In the genomic region with DNA sequence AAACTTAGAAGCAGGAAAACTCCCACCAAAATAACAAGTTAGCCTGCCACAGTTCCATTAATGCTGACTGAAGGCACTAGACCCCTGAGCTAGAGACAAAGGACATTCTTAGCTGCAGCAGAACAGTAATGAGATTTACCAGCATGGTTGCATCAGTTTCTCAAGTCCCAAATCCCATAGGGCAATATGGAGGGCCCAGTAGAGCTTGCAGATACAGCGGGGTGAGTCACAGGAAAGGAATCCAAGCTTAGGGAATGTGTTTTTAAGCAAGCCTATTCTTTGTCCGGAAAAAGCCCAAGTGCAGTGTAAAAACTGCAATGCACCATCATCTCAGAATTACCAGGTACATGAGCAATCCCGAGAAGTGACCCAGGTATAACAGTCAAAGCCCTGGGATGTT, we compare ENCODE assay signal across 11 cellular contexts. TPM values are rescaled to one million over a fixed set of nuclear protein-coding genes. Genes with fewer than 3 reads are reported as not detected.
A peak's percentile ranks its signal among the peaks of the same experiment; 100 is the strongest.
DNase-seq lines count a peak whose midpoint lies in the region; ATAC-seq, FAIRE-seq and TF ChIP-seq lines count a peak whose summit lies in the region.
"Had no signal": no experiment of that assay in that cellular context is flagged by ENCODE, and none has a peak within 500 bp of the region (broad histone marks: within the 10 kb centered on the region; RNA-seq: fewer than 3 reads in every experiment).

No MANE protein-coding gene starts in this region.

- H3K4me1 ChIP-seq in PC-3 (ENCODE audit: insufficient read depth, low read length) (0 out of 2 replicates have a peak, but pooled peaks cover 6% of the 10 kb centered on the region), endothelial cell of umbilical vein (ENCODE audit: control insufficient read depth, extremely low read depth, insufficient read depth, low read length) (peaks cover 9% of the 10 kb centered on the region), neuronal stem cell (ENCODE audit: control insufficient read depth in 2 of 2, insufficient read depth in 1 of 2, low read depth in 1 of 2, low read length in 2 of 2) (peaks cover 2 to 6% of the 10 kb centered on the region in 2 donors)
- H3K4me1 ChIP-seq: tibial artery had no signal

- POLR2A ChIA-PET in PC-3 (lab: Charles Lee; ENCODE audit: unreplicated experiment): no interaction called here
- POLR2A ChIA-PET in endothelial cell of umbilical vein (lab: Charles Lee): no interaction called here

- H2BK5ac ChIP-seq in neuronal stem cell (ENCODE audit: low read length): no peak overlapping the region

- H3K18ac ChIP-seq in neuronal stem cell (ENCODE audit: low read length): no peak overlapping the region

- H4K8ac ChIP-seq in neuronal stem cell (ENCODE audit: low read depth, low read length): no peak overlapping the region

- H4K20me1 ChIP-seq in PC-3 (ENCODE audit: low read length): no peaks in the 10 kb centered on the region
- no peaks in the 10 kb centered on the region for H4K20me1 ChIP-seq in endothelial cell of umbilical vein (replicated peaks; ENCODE audit: control insufficient read depth, extremely low read depth, insufficient read depth, low read length)

- H3K9me1 ChIP-seq in endothelial cell of umbilical vein (replicated peaks; ENCODE audit: control insufficient read depth, extremely low read depth, insufficient read depth, low read length): no peaks in the 10 kb centered on the region

- H3K79me2 ChIP-seq in PC-3 (ENCODE audit: low read length) (no peaks in the 10 kb centered on the region), endothelial cell of umbilical vein (ENCODE audit: control insufficient read depth, insufficient read depth, low read length) (no peaks in the 10 kb centered on the region)

- H2BK12ac ChIP-seq in neuronal stem cell (ENCODE audit: low read length): no peak overlapping the region

- H3K79me1 ChIP-seq in neuronal stem cell (ENCODE audit: low read depth, low read length): no peaks in the 10 kb centered on the region

- TF ChIP-seq CTCF in PC-3 (conservative IDR thresholded peaks at IDR 0.05; ENCODE audit: low read depth, low read length) (no peak), endothelial cell of umbilical vein (IDR thresholded peaks at IDR 0.05; ENCODE audit: extremely low read depth in 1 of 2, insufficient read depth in 1 of 2, low read depth in 1 of 2, low read length in 2 of 2) (no peak)

- dilution Hi-C loops in endothelial cell of umbilical vein (cut with MboI; ENCODE audit: extremely low pct_ligation_motif_present, low sequenced_read_pairs): no loop called here

- FAIRE-seq in endothelial cell of umbilical vein (lab: Jason Lieb, UNC): peak; percentile 84

- no peaks in the 10 kb centered on the region for H3K27me3 ChIP-seq in PC-3 (ENCODE audit: low read length)
- peaks cover 0 to 2% of the 10 kb centered on the region in 2 experiments for H3K27me3 ChIP-seq in endothelial cell of umbilical vein (ENCODE audit: control insufficient read depth in 2 of 2, insufficient read depth in 2 of 2, low read length in 2 of 2)
- no peaks in the 10 kb centered on the region for H3K27me3 ChIP-seq in neuronal stem cell (ENCODE audit: control insufficient read depth in 3 of 3, insufficient read depth in 3 of 3, low read depth in 1 of 3, low read length in 3 of 3)
- H3K27me3 ChIP-seq: tibial artery had no signal

- no peak overlapping the region for H4K91ac ChIP-seq in neuronal stem cell (ENCODE audit: low read depth, low read length, poor library complexity)

- no peak overlapping the region for H2AK5ac ChIP-seq in neuronal stem cell (ENCODE audit: low read depth, low read length)

- ATAC-seq in PC-3: peak; percentile 38; the same call in 1 of the 2 replicates
- ATAC-seq in HG02763 (IDR thresholded peaks at IDR 0.05; ENCODE audit: unreplicated experiment): no peak

- H3K27ac ChIP-seq in PC-3 (ENCODE audit: low read length) (no peak overlapping the region), endothelial cell of umbilical vein (ENCODE audit: insufficient read depth, low read depth, low read length) (no peak overlapping the region), neuronal stem cell (replicated peaks; ENCODE audit: low read length) (peak overlapping the region; percentile 67)
- H3K27ac ChIP-seq: tibial artery had no signal

- no peak overlapping the region for H2BK120ac ChIP-seq in neuronal stem cell (ENCODE audit: low read depth, low read length)

- H3K14ac ChIP-seq in neuronal stem cell (ENCODE audit: low read length): no peak overlapping the region

- H2AFZ ChIP-seq in PC-3 (ENCODE audit: low read length) (0 out of 2 replicates have a peak overlapping the region, but pooled peaks have one; percentile 44), endothelial cell of umbilical vein (ENCODE audit: low read depth, low read length) (no peak overlapping the region), neuronal stem cell (ENCODE audit: low read length) (peak overlapping the region; percentile 87)

- no CpG with 5 or more reads among the region's 3 CpGs for WGBS in neuronal stem cell (ENCODE audit: extremely low coverage in 2 of 2, insufficient read length in 2 of 2, insufficient replicate concordance in 1 of 2), 2 donors

- no peak overlapping the region for H3K4ac ChIP-seq in neuronal stem cell (ENCODE audit: low read length)

- no peak overlapping the region for H3K23ac ChIP-seq in neuronal stem cell (ENCODE audit: low read depth, low read length, poor library complexity)

- H3K9me3 ChIP-seq in PC-3 (ENCODE audit: low read length): no peaks in the 10 kb centered on the region
- H3K9me3 ChIP-seq in endothelial cell of umbilical vein (replicated peaks; ENCODE audit: control insufficient read depth, insufficient read depth, low read length): no peaks in the 10 kb centered on the region
- no peaks in the 10 kb centered on the region for H3K9me3 ChIP-seq in neuronal stem cell (replicated peaks in 1 of 2; ENCODE audit: control insufficient read depth in 2 of 2, insufficient read depth in 1 of 2, low read depth in 1 of 2, low read length in 2 of 2)
- H3K9me3 ChIP-seq: tibial artery had no signal

- BruUV-seq in PC-3 (replicated peaks; lab: Mats Ljungman, UMichigan): no TSS peak
- BruUV-seq in endothelial cell of umbilical vein (replicated peaks; lab: Mats Ljungman, UMichigan): no TSS peak

- no peaks in the 10 kb centered on the region for H3F3A ChIP-seq in PC-3 (ENCODE audit: low read length, unreplicated experiment)

- CTCF ChIA-PET in PC-3 (lab: Charles Lee): no interaction called here
- CTCF ChIA-PET in endothelial cell of umbilical vein (lab: Charles Lee): interaction anchor here (0.8 kb wide), 1 partner anchor 11 kb away, joined by 3 read pairs; no protein-coding TSS in a partner anchor

- H3K9me2 ChIP-seq in PC-3 (replicated peaks; ENCODE audit: low read length): no peaks in the 10 kb centered on the region

- TF ChIP-seq POLR2A in endothelial cell of umbilical vein (IDR thresholded peaks at IDR 0.05; ENCODE audit: low read depth, low read length): no peak

- H2BK15ac ChIP-seq in neuronal stem cell (ENCODE audit: low read length): no peak overlapping the region

- H3K36me3 ChIP-seq in PC-3 (ENCODE audit: low read depth, low read length): no peaks in the 10 kb centered on the region
- no peaks in the 10 kb centered on the region for H3K36me3 ChIP-seq in endothelial cell of umbilical vein (ENCODE audit: control insufficient read depth in 2 of 2, extremely low read depth in 1 of 2, insufficient read depth in 2 of 2, low read length in 2 of 2)
- no peaks in the 10 kb centered on the region for H3K36me3 ChIP-seq in neuronal stem cell (replicated peaks in 1 of 2; ENCODE audit: control insufficient read depth in 2 of 2, insufficient read depth in 2 of 2, low read length in 2 of 2)
- H3K36me3 ChIP-seq: tibial artery had no signal

- intact Hi-C loops in PC-3 (cut with micrococcal nuclease): no loop called here
- intact Hi-C loops in endothelial cell of umbilical vein (cut with micrococcal nuclease): loop anchor here (5.0 kb wide), 1 partner anchor 99 kb away; no protein-coding TSS in a partner anchor

- DNase-seq in ELF-1 (ENCODE audit: low read depth, low spot score) (peak; percentile 74), PC-3 (peak; percentile 68), endothelial cell of umbilical vein (ENCODE audit: low read depth, low spot score) (peak; percentile 57), neuronal stem cell (ENCODE audit: low spot score) (peak; percentile 39), NCI-H1417 treated with DMSO at 0.1 percent for 48 hours (lab: John Stamatoyannopoulos, UW) (no peak)
- no peak for DNase-seq in stimulated activated CD4-positive, alpha-beta T cell treated with anti-CD3 and anti-CD28 coated beads, Interleukin-4, amount 100 ng/mL, for 24 hours
- DNase-seq in activated CD4-positive, CD25-positive, alpha-beta regulatory T cell treated with anti-CD3 and anti-CD28 coated beads, Interleukin-2, amount 50 U/mL, for 72 hours: no peak
- DNase-seq: activated effector memory CD4-positive, alpha-beta T cell treated with Interleukin-2 at 50 U/mL for 16 hours; tibial artery had no signal

- H3K9ac ChIP-seq in PC-3 (ENCODE audit: low read length) (no peak overlapping the region), endothelial cell of umbilical vein (replicated peaks; ENCODE audit: extremely low read depth, insufficient read depth, low read length) (no peak overlapping the region), neuronal stem cell (ENCODE audit: low read depth, low read length, poor library complexity) (no peak overlapping the region)

- H3K4me2 ChIP-seq in PC-3 (ENCODE audit: low read length) (no peak overlapping the region), endothelial cell of umbilical vein (ENCODE audit: insufficient read depth, low read length) (peak overlapping the region; percentile 20), neuronal stem cell (ENCODE audit: insufficient read depth, low read length, poor library complexity, severe bottlenecking) (no peak overlapping the region)

- no peak overlapping the region for H3K4me3 ChIP-seq in PC-3 (ENCODE audit: low read length)
- no peak overlapping the region for H3K4me3 ChIP-seq in endothelial cell of umbilical vein (replicated peaks in 1 of 3; ENCODE audit: insufficient read depth in 1 of 3, low read depth in 1 of 3, low read length in 3 of 3)
- H3K4me3 ChIP-seq in neuronal stem cell (ENCODE audit: low read length in 2 of 2): no peak overlapping the region
- H3K4me3 ChIP-seq: tibial artery had no signal

TF ChIP-seq in endothelial cell of umbilical vein, 7 proteins besides CTCF, POLR2A, EP300 and RAD21 (continues in another document):
- TF ChIP-seq POLR2AphosphoS5 (IDR thresholded peaks at IDR 0.05; ENCODE audit: insufficient read depth, low read depth, low read length) (no peak), EZH2 (IDR thresholded peaks at IDR 0.05; ENCODE audit: borderline replicate concordance, low read depth, low read length, severe bottlenecking) (no peak)

RNA-seq across cellular contexts. Expression of a gene that starts 51.3 kb away (rescaled TPM):
- not detected in 2 replicates for total RNA-seq in PC-3 (2014; rRNA removed)
- total RNA-seq in endothelial cell of umbilical vein: not detected in 2 replicates
- polyA plus RNA-seq in endothelial cell of umbilical vein: not detected in 2 replicates
- not detected in 2 replicates for polyA plus RNA-seq in endothelial cell of umbilical vein (2011; cell fraction: cytosol; rRNA removed)
- polyA plus RNA-seq in endothelial cell of umbilical vein (2011; cell fraction: nucleus; rRNA removed): not detected in 2 replicates
- polyA plus RNA-seq in endothelial cell of umbilical vein (2012): not detected in 2 replicates
- not detected in 2 replicates for polyA minus RNA-seq in endothelial cell of umbilical vein
- polyA minus RNA-seq in endothelial cell of umbilical vein (2011; cell fraction: cytosol; rRNA and poly(A)+ RNA removed): not detected
- not detected in 2 replicates for polyA minus RNA-seq in endothelial cell of umbilical vein (2011; cell fraction: nucleus; rRNA and poly(A)+ RNA removed)
- polyA plus RNA-seq in neuronal stem cell (2013, experiment 1 of 2): not detected
- polyA plus RNA-seq in neuronal stem cell (2013, experiment 2 of 2): not detected
- total RNA-seq: G401 had no signal

Comparison
In these comparisons a context has a peak if more than half of its experiments do, and no peak if none do; other contexts are left out.
1. DNase-seq: peak in ELF-1 (single experiment), PC-3 (single experiment), endothelial cell of umbilical vein (single experiment) and neuronal stem cell (single experiment); none in stimulated activated CD4-positive, alpha-beta T cell treated with anti-CD3 and anti-CD28 coated beads, Interleukin-4, amount 100 ng/mL, for 24 hours (single experiment), activated CD4-positive, CD25-positive, alpha-beta regulatory T cell treated with anti-CD3 and anti-CD28 coated beads, Interleukin-2, amount 50 U/mL, for 72 hours (single experiment) and NCI-H1417 treated with DMSO at 0.1 percent for 48 hours (single experiment).